In genomic region chr14:24042733-24043132, GRCh38 we compare ENCODE assay signal across 20 cellular contexts. TPM values are rescaled to one million over a fixed set of nuclear protein-coding genes. Genes with fewer than 3 reads are reported as not detected.
DNase-seq lines count a peak whose midpoint lies in the region; ATAC-seq and TF ChIP-seq lines count a peak whose summit lies in the region.
"Had no signal": no experiment of that assay in that cellular context is flagged by ENCODE, and none has a peak within 500 bp of the region (broad histone marks: within the 10 kb centered on the region; RNA-seq: fewer than 3 reads in every experiment).

No MANE protein-coding gene starts in this region.

- H3K79me2 ChIP-seq in trophoblast cell (ENCODE audit: control insufficient read depth, insufficient read depth, low read length, poor library complexity) = no peaks in the 10 kb centered on the region

- no peak overlapping the region for H3K4me2 ChIP-seq in trophoblast cell (ENCODE audit: low read length)

- H3K9me3 ChIP-seq in left ventricle myocardium inferior (replicated peaks) = no peaks in the 10 kb centered on the region
- no peaks in the 10 kb centered on the region for H3K9me3 ChIP-seq in psoas muscle
- H3K9me3 ChIP-seq in trophoblast cell (ENCODE audit: insufficient read depth, low read depth, low read length) = no peaks in the 10 kb centered on the region

- no peaks in the 10 kb centered on the region for H3K36me3 Mint-ChIP-seq in glutamatergic neuron (ENCODE audit: unreplicated experiment)

- no peak overlapping the region for H3K27ac ChIP-seq in left ventricle myocardium inferior (replicated peaks)
- H3K27ac ChIP-seq in psoas muscle = no peak overlapping the region
- H3K27ac ChIP-seq in trophoblast cell (ENCODE audit: low read depth, low read length) = no peak overlapping the region
- H3K27ac ChIP-seq: RWPE1 had no signal

- no peak overlapping the region for H4K8ac ChIP-seq in trophoblast cell (ENCODE audit: low read depth, low read length)

- no peaks in the 10 kb centered on the region for H3K36me3 ChIP-seq in left ventricle myocardium inferior
- H3K36me3 ChIP-seq in psoas muscle (ENCODE audit: insufficient read depth in 1 of 2, low read depth in 1 of 2) = no peaks in the 10 kb centered on the region
- H3K36me3 ChIP-seq in trophoblast cell (ENCODE audit: control insufficient read depth in 1 of 2, insufficient read depth in 2 of 2, low read length in 2 of 2) = no peaks in the 10 kb centered on the region

- no peak overlapping the region for H2AK5ac ChIP-seq in trophoblast cell (ENCODE audit: low read length)

- no peaks in the 10 kb centered on the region for H3K79me1 ChIP-seq in trophoblast cell (ENCODE audit: low read length)

- H2AFZ ChIP-seq in trophoblast cell (ENCODE audit: insufficient read depth, low read length, poor library complexity) = no peak overlapping the region

- 41 to 45% (median 44%) methylated on average over 6 of the region's 6 CpGs for WGBS in psoas muscle, 3 donors
- WGBS in trophoblast cell (ENCODE audit: extremely low coverage, insufficient coverage, insufficient read length) = no CpG with 5 or more reads among the region's 6 CpGs

- H2BK120ac ChIP-seq in trophoblast cell (ENCODE audit: insufficient read depth, low read length, poor library complexity) = no peak overlapping the region

- H2BK12ac ChIP-seq in trophoblast cell (ENCODE audit: low read length) = no peak overlapping the region

- no peak overlapping the region for H3K4ac ChIP-seq in trophoblast cell (ENCODE audit: low read depth, low read length)

- peaks cover 2% of the 10 kb centered on the region for H3K9me3 Mint-ChIP-seq in glutamatergic neuron (ENCODE audit: unreplicated experiment)
- H3K9me3 Mint-ChIP-seq: H9 had no signal

- H3K27ac Mint-ChIP-seq in glutamatergic neuron (ENCODE audit: unreplicated experiment) = peak overlapping the region; percentile 16
- H3K27ac Mint-ChIP-seq: CD14-positive monocyte, H9 had no signal

- H3K23ac ChIP-seq in trophoblast cell (ENCODE audit: low read length) = no peak overlapping the region

- H2BK5ac ChIP-seq in trophoblast cell (ENCODE audit: low read depth, low read length, poor library complexity) = no peak overlapping the region

- H3K4me1 Mint-ChIP-seq in glutamatergic neuron (ENCODE audit: low read depth, unreplicated experiment) = peaks cover 4% of the 10 kb centered on the region

- H3K27me3 ChIP-seq in left ventricle myocardium inferior (ENCODE audit: low read depth) (no peaks in the 10 kb centered on the region), psoas muscle (ENCODE audit: insufficient read depth in 3 of 3, low read length in 2 of 3) (no peaks in the 10 kb centered on the region), trophoblast cell (ENCODE audit: insufficient read depth, low read length) (no peaks in the 10 kb centered on the region)

- TF ChIP-seq CTCF in left ventricle myocardium inferior (IDR thresholded peaks at IDR 0.05; ENCODE audit: borderline replicate concordance) = no peak
- TF ChIP-seq CTCF in glutamatergic neuron (IDR thresholded peaks at IDR 0.05; ENCODE audit: partially characterized antibody, unreplicated experiment) = no peak
- no peak for TF ChIP-seq CTCF in psoas muscle (IDR thresholded peaks at IDR 0.05)

- H4K12ac ChIP-seq in trophoblast cell (ENCODE audit: low read depth, low read length) = no peak overlapping the region

- ATAC-seq in Right ventricle myocardium inferior (peak; percentile 26), psoas muscle (peak in 3 of 4 donors; percentile 37 to 58 (median 44)), HG03469 (IDR thresholded peaks at IDR 0.05; ENCODE audit: unreplicated experiment) (no peak), HG02759 (IDR thresholded peaks at IDR 0.05; ENCODE audit: unreplicated experiment) (no peak)

- no peak overlapping the region for H3K18ac ChIP-seq in trophoblast cell (ENCODE audit: low read length)

- DNase-seq in Right ventricle myocardium inferior (ENCODE audit: missing footprints) (no peak), left ventricle myocardium inferior (no peak), NCI-H510A (lab: John Stamatoyannopoulos, UW) (peak; percentile 10), glutamatergic neuron (no peak), psoas muscle (no peak), trophoblast cell (no peak)
- DNase-seq: COR-L47, DMS79, GDM1, H9, IMR-90, Kasumi-1, NCI-H1417 treated with DMSO at 0.1 percent for 48 hours, NCI-H774 had no signal

- H3K4me3 Mint-ChIP-seq in glutamatergic neuron (ENCODE audit: unreplicated experiment) = peak overlapping the region; percentile 67
- H3K4me3 Mint-ChIP-seq: H9 had no signal

- peaks cover 5% of the 10 kb centered on the region for H3K27me3 Mint-ChIP-seq in glutamatergic neuron (ENCODE audit: unreplicated experiment)

- intact Hi-C loops in Right ventricle myocardium inferior (cut with DNase I) = no loop called here
- intact Hi-C loops in left ventricle myocardium inferior (cut with micrococcal nuclease) = no loop called here
- intact Hi-C loops in psoas muscle (cut with DNase I) = no loop called here

- no peak overlapping the region for H3K14ac ChIP-seq in trophoblast cell (ENCODE audit: low read length)

- no peak overlapping the region for H3K4me3 ChIP-seq in left ventricle myocardium inferior
- no peak overlapping the region for H3K4me3 ChIP-seq in psoas muscle
- no peak overlapping the region for H3K4me3 ChIP-seq in trophoblast cell (ENCODE audit: low read depth, low read length)

- H3K9ac ChIP-seq in trophoblast cell (ENCODE audit: low read length) = no peak overlapping the region

- H3K4me1 ChIP-seq in left ventricle myocardium inferior = no peaks in the 10 kb centered on the region
- no peaks in the 10 kb centered on the region for H3K4me1 ChIP-seq in psoas muscle
- no peaks in the 10 kb centered on the region for H3K4me1 ChIP-seq in trophoblast cell (ENCODE audit: control insufficient read depth in 1 of 2, insufficient read depth in 2 of 2, low read length in 2 of 2)

- no peak overlapping the region for H4K91ac ChIP-seq in trophoblast cell (ENCODE audit: low read depth, low read length)

RNA-seq across cellular contexts. Expression of gene CARMIL3, which starts 9.1 kb away (rescaled TPM):
- total RNA-seq in Right ventricle myocardium inferior = 0.08 TPM
- 0.11 TPM for total RNA-seq in left ventricle myocardium inferior
- 108 TPM for total RNA-seq in glutamatergic neuron (ENCODE audit: unreplicated experiment)
- total RNA-seq in psoas muscle = under 1 TPM in 3 of 4 donors, not detected in 1; 0.04 to 0.10 (median 0.06) TPM
- under 1 TPM in 2 of 3 donors, not detected in 1; 0.08 to 0.19 TPM for polyA plus RNA-seq in psoas muscle
- 0.04 and 0.06 TPM in 2 replicates for polyA plus RNA-seq in trophoblast cell (2013)
- polyA plus RNA-seq: CD14-positive monocyte, IMR-90 had no signal

RNA-seq across cellular contexts. Expression of gene CPNE6, which starts 28.6 kb away (rescaled TPM):
- total RNA-seq in Right ventricle myocardium inferior (not detected), left ventricle myocardium inferior (not detected), glutamatergic neuron (ENCODE audit: unreplicated experiment) (0.44 TPM), psoas muscle (not detected)
- polyA plus RNA-seq in psoas muscle = under 1 TPM in 1 of 3 donors, not detected in 2; 0.06 TPM
- polyA plus RNA-seq in trophoblast cell (2013) = not detected in 2 replicates
- total RNA-seq: A673, H9, IMR-90, SK-MEL-5 had no signal
- polyA plus RNA-seq: CD14-positive monocyte, IMR-90 had no signal

RNA-seq across cellular contexts. Expression of gene PCK2, which starts 51.4 kb away (rescaled TPM):
- total RNA-seq in Right ventricle myocardium inferior (4.3 TPM), left ventricle myocardium inferior (3.1 TPM), glutamatergic neuron (ENCODE audit: unreplicated experiment) (99.9 TPM), psoas muscle (1 to 10 TPM; 2.1 to 4.5 (median 2.7) TPM)
- 1 to 10 TPM; 2.0 to 2.7 (median 2.0) TPM for polyA plus RNA-seq in psoas muscle
- 15.8 and 16.8 TPM in 2 replicates for polyA plus RNA-seq in trophoblast cell (2013)

RNA-seq across cellular contexts. Expression of gene DHRS4L2, which starts 54.0 kb away (rescaled TPM):
- total RNA-seq in Right ventricle myocardium inferior = 16.3 TPM
- total RNA-seq in left ventricle myocardium inferior = 15.7 TPM
- 10.4 TPM for total RNA-seq in glutamatergic neuron (ENCODE audit: unreplicated experiment)
- total RNA-seq in psoas muscle = 10 to 100 TPM; 25.9 to 43.4 (median 31.9) TPM
- 10 to 100 TPM; 19.4 to 62.0 (median 30.8) TPM for polyA plus RNA-seq in psoas muscle
- polyA plus RNA-seq in trophoblast cell (2013) = 16.3 and 16.6 TPM in 2 replicates

Comparison
In these comparisons a context has a peak if more than half of its experiments do, and no peak if none do; other contexts are left out.
1. ATAC-seq: peak in Right ventricle myocardium inferior (single experiment) and psoas muscle (3 of 4); none in HG03469 (single experiment) and HG02759 (single experiment).
2. RNA of gene CARMIL3, which starts 9.1 kb away (total RNA-seq): 108 TPM in glutamatergic neuron (single experiment); 0.11 TPM in left ventricle myocardium inferior (single experiment), 0.08 TPM in Right ventricle myocardium inferior (single experiment) and 0.04 to 0.10 TPM in psoas muscle; every median in the first group is over 10 times any median in the second.
3. RNA of gene PCK2, which starts 51.4 kb away (total RNA-seq): 99.9 TPM in glutamatergic neuron (single experiment); 4.3 TPM in Right ventricle myocardium inferior (single experiment), 3.1 TPM in left ventricle myocardium inferior (single experiment) and 2.1 to 4.5 TPM in psoas muscle; every median in the first group is over 10 times any median in the second.